ENCODE assay signal across 1 cellular context in the genomic region with DNA sequence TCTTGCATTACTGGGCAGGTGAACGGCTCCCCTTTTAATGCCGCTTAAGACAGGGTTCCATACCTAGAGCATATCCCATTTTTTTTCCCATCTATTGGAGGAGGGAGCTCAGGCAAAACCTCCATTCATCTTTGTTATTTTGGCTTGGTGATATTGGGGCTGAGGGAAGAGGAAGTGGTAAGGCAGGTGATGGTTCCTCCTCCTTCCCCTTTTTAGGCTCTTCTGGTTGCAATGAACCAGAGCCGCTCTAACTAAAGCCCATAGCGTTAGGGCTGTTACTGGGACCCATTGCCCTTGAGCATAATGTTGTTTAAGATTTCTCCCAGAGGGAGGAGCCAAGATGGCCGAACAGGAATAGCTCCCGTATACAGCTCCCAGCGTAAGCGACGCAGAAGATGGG.
TF ChIP-seq lines count a peak whose summit lies in the region.

No MANE protein-coding gene starts in this region.

TF ChIP-seq in GM12878, 131 proteins besides CTCF, POLR2A, EP300 and RAD21:
- TF ChIP-seq IKZF1 (conservative IDR thresholded peaks at IDR 0.05) (peak; percentile 30), RELB (IDR thresholded peaks at IDR 0.05; ENCODE audit: low read depth) (0 out of 2 replicates have a peak, but pooled peaks have one; percentile 23), BHLHE40 (IDR thresholded peaks at IDR 0.05; ENCODE audit: borderline replicate concordance in 1 of 2, low read depth in 2 of 2, low read length in 1 of 2) (peak; percentile 30 to 33; a peak in 1 of 4 replicates), LARP7 (IDR thresholded peaks at IDR 0.05) (no peak), RUNX3 (IDR thresholded peaks at IDR 0.05; ENCODE audit: low read length) (peak; percentile 34; the same call in 1 of the 2 replicates), SPI1 (IDR thresholded peaks at IDR 0.05; ENCODE audit: borderline replicate concordance, insufficient read depth, low read depth, low read length) (peak; percentile 87), SIN3A (IDR thresholded peaks at IDR 0.05; ENCODE audit: low read depth, low read length) (no peak)
- TF ChIP-seq, protein P1, sequence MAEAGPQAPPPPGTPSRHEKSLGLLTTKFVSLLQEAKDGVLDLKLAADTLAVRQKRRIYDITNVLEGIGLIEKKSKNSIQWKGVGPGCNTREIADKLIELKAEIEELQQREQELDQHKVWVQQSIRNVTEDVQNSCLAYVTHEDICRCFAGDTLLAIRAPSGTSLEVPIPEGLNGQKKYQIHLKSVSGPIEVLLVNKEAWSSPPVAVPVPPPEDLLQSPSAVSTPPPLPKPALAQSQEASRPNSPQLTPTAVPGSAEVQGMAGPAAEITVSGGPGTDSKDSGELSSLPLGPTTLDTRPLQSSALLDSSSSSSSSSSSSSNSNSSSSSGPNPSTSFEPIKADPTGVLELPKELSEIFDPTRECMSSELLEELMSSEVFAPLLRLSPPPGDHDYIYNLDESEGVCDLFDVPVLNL (IDR thresholded peaks at IDR 0.05; ENCODE audit: low read depth, low read length): no peak
